ENCODE assay signal across 13 cellular contexts in genomic region chr21:15682977-15683376, GRCh38. TPM values are rescaled to one million over a fixed set of nuclear protein-coding genes. Genes with fewer than 3 reads are reported as not detected.
DNase-seq lines count a peak whose midpoint lies in the region; ATAC-seq, FAIRE-seq and TF ChIP-seq lines count a peak whose summit lies in the region.
"Had no signal": no experiment of that assay in that cellular context is flagged by ENCODE, and none has a peak within 500 bp of the region (broad histone marks: within the 10 kb centered on the region; RNA-seq: fewer than 3 reads in every experiment).

No MANE protein-coding gene starts in this region.

- TF ChIP-seq CTCF in activated CD8-positive, alpha-beta T cell treated with anti-CD3 and anti-CD28 coated beads for 36 hours (IDR thresholded peaks at IDR 0.05) = no peak
- TF ChIP-seq CTCF in PC-3 (conservative IDR thresholded peaks at IDR 0.05; ENCODE audit: low read depth, low read length) (no peak), fibroblast of lung (conservative IDR thresholded peaks at IDR 0.05 in 1 of 2, IDR thresholded peaks at IDR 0.05 in 1 of 2; ENCODE audit: low read depth in 1 of 2, low read length in 2 of 2) (no peak)

- peaks cover 10% of the 10 kb centered on the region for H3K4me1 Mint-ChIP-seq in activated CD8-positive, alpha-beta T cell treated with anti-CD3 and anti-CD28 coated beads for 36 hours (ENCODE audit: low read depth)
- peaks cover 13% of the 10 kb centered on the region for H3K4me1 Mint-ChIP-seq in activated CD8-positive, alpha-beta T cell treated with anti-CD3 and anti-CD28 coated beads, Interleukin-2, amount 10 ng/mL, durations not matched to agents 7 days and 5 days (ENCODE audit: low read depth)
- H3K4me1 Mint-ChIP-seq in activated CD4-positive, alpha-beta memory T cell treated with anti-CD3 and anti-CD28 coated beads, Interleukin-2, amount 10 ng/mL, durations not matched to agents 7 days and 5 days = peaks cover 11% of the 10 kb centered on the region

- H3K36me3 ChIP-seq in PC-3 (ENCODE audit: low read depth, low read length) (peaks cover 6% of the 10 kb centered on the region; the same call in 1 of the 2 replicates), fibroblast of lung (ENCODE audit: control insufficient read depth, insufficient read depth, low read length) (no peaks in the 10 kb centered on the region), small intestine (ENCODE audit: control insufficient read depth in 2 of 2, insufficient read depth in 2 of 2, low read length in 2 of 2) (no peaks in the 10 kb centered on the region)

- H4K20me1 ChIP-seq in PC-3 (ENCODE audit: low read length) (no peaks in the 10 kb centered on the region), fibroblast of lung (ENCODE audit: control insufficient read depth, extremely low read depth, insufficient read depth, low read length) (no peaks in the 10 kb centered on the region)

- ATAC-seq in activated CD8-positive, alpha-beta T cell treated with anti-CD3 and anti-CD28 coated beads for 36 hours = peak; percentile 27
- no peak for ATAC-seq in activated CD8-positive, alpha-beta T cell treated with anti-CD3 and anti-CD28 coated beads, Interleukin-2, amount 10 ng/mL, durations not matched to agents 7 days and 5 days
- ATAC-seq in PC-3 = peak; percentile 79

- no peaks in the 10 kb centered on the region for H3K27me3 ChIP-seq in PC-3 (ENCODE audit: low read length)
- H3K27me3 ChIP-seq in fibroblast of lung (ENCODE audit: control insufficient read depth, insufficient read depth, low read length) = no peaks in the 10 kb centered on the region
- H3K27me3 ChIP-seq in small intestine (ENCODE audit: control insufficient read depth in 2 of 2, insufficient read depth in 2 of 2, low read length in 2 of 2) = no peaks in the 10 kb centered on the region

- peak overlapping the region; percentile 83 for H3K27ac ChIP-seq in PC-3 (ENCODE audit: low read length)
- peak overlapping the region; percentile 49 for H3K27ac ChIP-seq in fibroblast of lung (ENCODE audit: insufficient read depth, low read length)
- no peak overlapping the region for H3K27ac ChIP-seq in small intestine (ENCODE audit: low read depth in 1 of 2, low read length in 1 of 2)

- peak overlapping the region; percentile 39 for H3K9ac ChIP-seq in PC-3 (ENCODE audit: low read length)
- no peak overlapping the region for H3K9ac ChIP-seq in fibroblast of lung (ENCODE audit: insufficient read depth, low read length)

- H3K4me3 ChIP-seq in PC-3 (ENCODE audit: low read length) = peak overlapping the region; percentile 8; the same call in 1 of the 2 replicates
- no peak overlapping the region for H3K4me3 ChIP-seq in fibroblast of lung (replicated peaks in 1 of 4; ENCODE audit: control extremely low read depth in 1 of 4, insufficient read depth in 1 of 4, low read depth in 3 of 4, low read length in 4 of 4)
- H3K4me3 ChIP-seq in small intestine (ENCODE audit: low read depth in 1 of 2, low read length in 2 of 2) = no peak overlapping the region

- DNase-seq in activated CD8-positive, alpha-beta T cell treated with anti-CD3 and anti-CD28 coated beads for 36 hours = no peak
- DNase-seq in activated CD8-positive, alpha-beta T cell treated with anti-CD3 and anti-CD28 coated beads, Interleukin-2, amount 10 ng/mL, durations not matched to agents 7 days and 5 days = no peak
- DNase-seq in PC-3 = peak; percentile 66
- peak; percentile 47 to 61 for DNase-seq in fibroblast of lung (ENCODE audit: low read depth in 2 of 2)
- no peak for DNase-seq in small intestine
- DNase-seq in activated CD4-positive, alpha-beta memory T cell treated with anti-CD3 and anti-CD28 coated beads, Interleukin-2, amount 10 ng/mL, durations not matched to agents 7 days and 5 days = no peak
- no peak for DNase-seq in HT-29 (ENCODE audit: low spot score)
- DNase-seq in RCC 7860 (ENCODE audit: low spot score) = no peak
- DNase-seq: ACHN; activated CD8-positive, alpha-beta memory T cell treated with anti-CD3 and anti-CD28 coated beads, Interleukin-2, amount 10 ng/mL, durations not matched to agents 7 days and 5 days; activated naive CD8-positive, alpha-beta T cell treated with anti-CD3 and anti-CD28 coated beads, Interleukin-2, amount 10 ng/mL, durations not matched to agents 7 days and 5 days; NCI-H146; stimulated activated CD4-positive, alpha-beta T cell treated with anti-CD3 and anti-CD28 coated beads, Interleukin-4, amount 100 ng/mL, for 24 hours had no signal

- H2AFZ ChIP-seq in PC-3 (ENCODE audit: low read length) = peak overlapping the region; percentile 54
- H2AFZ ChIP-seq in fibroblast of lung (ENCODE audit: low read length) = no peak overlapping the region

- H3K9me3 ChIP-seq in PC-3 (ENCODE audit: low read length) = peaks cover 9% of the 10 kb centered on the region; the same call in 1 of the 2 replicates
- no peaks in the 10 kb centered on the region for H3K9me3 ChIP-seq in fibroblast of lung (ENCODE audit: control insufficient read depth, insufficient read depth, low read depth, low read length)
- no peaks in the 10 kb centered on the region for H3K9me3 ChIP-seq in small intestine (ENCODE audit: control insufficient read depth, low read depth)

- CTCF ChIA-PET in activated CD8-positive, alpha-beta T cell treated with anti-CD3 and anti-CD28 coated beads for 36 hours (lab: Charles Lee) = interaction anchor here (0.8 kb wide), 1 partner anchor 13 kb away, joined by 3 read pairs; no protein-coding TSS in a partner anchor
- CTCF ChIA-PET in activated CD8-positive, alpha-beta T cell treated with anti-CD3 and anti-CD28 coated beads, Interleukin-2, amount 10 ng/mL, durations not matched to agents 7 days and 5 days (lab: Charles Lee) = no interaction called here
- CTCF ChIA-PET in PC-3 (lab: Charles Lee) = no interaction called here
- CTCF ChIA-PET in activated CD4-positive, alpha-beta memory T cell treated with anti-CD3 and anti-CD28 coated beads, Interleukin-2, amount 10 ng/mL, durations not matched to agents 7 days and 5 days (lab: Charles Lee) = no interaction called here

- peaks cover 43% of the 10 kb centered on the region for H3K4me1 ChIP-seq in PC-3 (ENCODE audit: insufficient read depth, low read length)
- peaks cover 6% of the 10 kb centered on the region for H3K4me1 ChIP-seq in fibroblast of lung (ENCODE audit: control insufficient read depth, extremely low read depth, insufficient read depth, low read length)
- H3K4me1 ChIP-seq in small intestine (ENCODE audit: control insufficient read depth in 2 of 2, insufficient read depth in 1 of 2, low read depth in 1 of 2, low read length in 1 of 2) = no peaks in the 10 kb centered on the region

- no peak overlapping the region for H3K4me3 Mint-ChIP-seq in activated CD8-positive, alpha-beta T cell treated with anti-CD3 and anti-CD28 coated beads for 36 hours
- H3K4me3 Mint-ChIP-seq in activated CD8-positive, alpha-beta T cell treated with anti-CD3 and anti-CD28 coated beads, Interleukin-2, amount 10 ng/mL, durations not matched to agents 7 days and 5 days = no peak overlapping the region
- no peak overlapping the region for H3K4me3 Mint-ChIP-seq in activated CD4-positive, alpha-beta memory T cell treated with anti-CD3 and anti-CD28 coated beads, Interleukin-2, amount 10 ng/mL, durations not matched to agents 7 days and 5 days
- H3K4me3 Mint-ChIP-seq: activated CD8-positive, alpha-beta memory T cell treated with anti-CD3 and anti-CD28 coated beads, Interleukin-2, amount 10 ng/mL, durations not matched to agents 7 days and 5 days had no signal

- peaks cover 7% of the 10 kb centered on the region for H3F3A ChIP-seq in PC-3 (ENCODE audit: low read length, unreplicated experiment)

- intact Hi-C loops in activated CD8-positive, alpha-beta T cell treated with anti-CD3 and anti-CD28 coated beads for 36 hours (cut with micrococcal nuclease) = no loop called here
- intact Hi-C loops in PC-3 (cut with micrococcal nuclease) = loop anchor here (2.0 kb wide), 2 partner anchors 46 to 90 kb away; partner anchors contain the start of gene USP25

- no TSS peak for BruUV-seq in PC-3 (replicated peaks; lab: Mats Ljungman, UMichigan)

- no peaks in the 10 kb centered on the region for H3K36me3 Mint-ChIP-seq in activated CD8-positive, alpha-beta T cell treated with anti-CD3 and anti-CD28 coated beads for 36 hours (ENCODE audit: low read depth)
- no peaks in the 10 kb centered on the region for H3K36me3 Mint-ChIP-seq in activated CD8-positive, alpha-beta T cell treated with anti-CD3 and anti-CD28 coated beads, Interleukin-2, amount 10 ng/mL, durations not matched to agents 7 days and 5 days (ENCODE audit: low read depth)
- no peaks in the 10 kb centered on the region for H3K36me3 Mint-ChIP-seq in activated CD4-positive, alpha-beta memory T cell treated with anti-CD3 and anti-CD28 coated beads, Interleukin-2, amount 10 ng/mL, durations not matched to agents 7 days and 5 days (ENCODE audit: low read depth)
- H3K36me3 Mint-ChIP-seq: activated naive CD8-positive, alpha-beta T cell treated with anti-CD3 and anti-CD28 coated beads, Interleukin-2, amount 10 ng/mL, durations not matched to agents 7 days and 5 days had no signal

- no peaks in the 10 kb centered on the region for H3K9me2 ChIP-seq in PC-3 (replicated peaks; ENCODE audit: low read length)

- H3K79me2 ChIP-seq in PC-3 (ENCODE audit: low read length) = no peaks in the 10 kb centered on the region
- no peaks in the 10 kb centered on the region for H3K79me2 ChIP-seq in fibroblast of lung (ENCODE audit: control insufficient read depth, insufficient read depth, low read length)

- H3K9me3 Mint-ChIP-seq in activated CD8-positive, alpha-beta T cell treated with anti-CD3 and anti-CD28 coated beads for 36 hours = no peaks in the 10 kb centered on the region
- H3K9me3 Mint-ChIP-seq in activated CD8-positive, alpha-beta T cell treated with anti-CD3 and anti-CD28 coated beads, Interleukin-2, amount 10 ng/mL, durations not matched to agents 7 days and 5 days (ENCODE audit: insufficient read depth) = no peaks in the 10 kb centered on the region
- H3K9me3 Mint-ChIP-seq in activated CD4-positive, alpha-beta memory T cell treated with anti-CD3 and anti-CD28 coated beads, Interleukin-2, amount 10 ng/mL, durations not matched to agents 7 days and 5 days = no peaks in the 10 kb centered on the region

- peak; percentile 59 for FAIRE-seq in small intestine (lab: Jason Lieb, UNC)
- no peak for FAIRE-seq in RCC 7860 (lab: Jason Lieb, UNC)

- H3K27ac Mint-ChIP-seq in activated CD8-positive, alpha-beta T cell treated with anti-CD3 and anti-CD28 coated beads for 36 hours = no peak overlapping the region
- H3K27ac Mint-ChIP-seq in activated CD8-positive, alpha-beta T cell treated with anti-CD3 and anti-CD28 coated beads, Interleukin-2, amount 10 ng/mL, durations not matched to agents 7 days and 5 days = no peak overlapping the region
- no peak overlapping the region for H3K27ac Mint-ChIP-seq in activated CD4-positive, alpha-beta memory T cell treated with anti-CD3 and anti-CD28 coated beads, Interleukin-2, amount 10 ng/mL, durations not matched to agents 7 days and 5 days

- POLR2A ChIA-PET in activated CD8-positive, alpha-beta T cell treated with anti-CD3 and anti-CD28 coated beads for 36 hours (lab: Charles Lee) = interaction anchor here (0.6 kb wide), 1 partner anchor 318 kb away, joined by 3 read pairs; no protein-coding TSS in a partner anchor
- POLR2A ChIA-PET in activated CD8-positive, alpha-beta T cell treated with anti-CD3 and anti-CD28 coated beads, Interleukin-2, amount 10 ng/mL, durations not matched to agents 7 days and 5 days (lab: Charles Lee) = no interaction called here
- POLR2A ChIA-PET in PC-3 (lab: Charles Lee; ENCODE audit: unreplicated experiment) = no interaction called here
- POLR2A ChIA-PET in activated CD4-positive, alpha-beta memory T cell treated with anti-CD3 and anti-CD28 coated beads, Interleukin-2, amount 10 ng/mL, durations not matched to agents 7 days and 5 days (lab: Charles Lee) = no interaction called here

- H3K27me3 Mint-ChIP-seq in activated CD8-positive, alpha-beta T cell treated with anti-CD3 and anti-CD28 coated beads for 36 hours = no peaks in the 10 kb centered on the region
- H3K27me3 Mint-ChIP-seq in activated CD8-positive, alpha-beta T cell treated with anti-CD3 and anti-CD28 coated beads, Interleukin-2, amount 10 ng/mL, durations not matched to agents 7 days and 5 days (ENCODE audit: low read depth) = no peaks in the 10 kb centered on the region
- H3K27me3 Mint-ChIP-seq in activated CD4-positive, alpha-beta memory T cell treated with anti-CD3 and anti-CD28 coated beads, Interleukin-2, amount 10 ng/mL, durations not matched to agents 7 days and 5 days = peaks cover 2% of the 10 kb centered on the region
- H3K27me3 Mint-ChIP-seq: activated CD8-positive, alpha-beta memory T cell treated with anti-CD3 and anti-CD28 coated beads, Interleukin-2, amount 10 ng/mL, durations not matched to agents 7 days and 5 days; activated naive CD8-positive, alpha-beta T cell treated with anti-CD3 and anti-CD28 coated beads, Interleukin-2, amount 10 ng/mL, durations not matched to agents 7 days and 5 days had no signal

- WGBS in small intestine, 3 donors = 32 to 35% (median 32%) methylated on average over 2 of the region's 2 CpGs

- H3K4me2 ChIP-seq in PC-3 (ENCODE audit: low read length) (peak overlapping the region; percentile 62), fibroblast of lung (ENCODE audit: extremely low read depth, insufficient read depth, low read length) (no peak overlapping the region)

RNA-seq across cellular contexts. Expression of gene USP25, which starts 46.8 kb away (rescaled TPM):
- total RNA-seq in activated CD8-positive, alpha-beta T cell treated with anti-CD3 and anti-CD28 coated beads for 36 hours = 10 to 100 TPM; 34.1 to 34.6 TPM
- total RNA-seq in activated CD8-positive, alpha-beta T cell treated with anti-CD3 and anti-CD28 coated beads, Interleukin-2, amount 10 ng/mL, durations not matched to agents 7 days and 5 days = 10 to 100 TPM; 51.1 to 54.2 TPM
- total RNA-seq in PC-3 (2014; rRNA removed) = 28.3 and 54.4 TPM in 2 replicates
- 47.5 and 65.7 TPM in 2 replicates for total RNA-seq in fibroblast of lung
- 31.3 and 40.6 TPM in 2 replicates for polyA plus RNA-seq in fibroblast of lung
- polyA plus RNA-seq in fibroblast of lung (2012) = 21.7 and 25.8 TPM in 2 replicates
- polyA minus RNA-seq in fibroblast of lung (ENCODE audit: low replicate concordance) = 5.2 and 20.1 TPM in 2 replicates
- polyA plus RNA-seq in small intestine = 1 to 10 TPM; 8.1 to 9.1 (median 8.6) TPM
- total RNA-seq in activated CD4-positive, alpha-beta memory T cell treated with anti-CD3 and anti-CD28 coated beads, Interleukin-2, amount 10 ng/mL, durations not matched to agents 7 days and 5 days = 10 to 100 TPM; 53.5 to 61.0 TPM
- 9.9 and 13.3 TPM in 2 replicates for total RNA-seq in HT-29 (2014; rRNA removed; shearing (Covaris generic))

Comparison
In these comparisons a context has a peak if more than half of its experiments do, and no peak if none do; other contexts are left out.
1. DNase-seq: peak in PC-3 (single experiment) and fibroblast of lung (2 of 2); none in activated CD8-positive, alpha-beta T cell treated with anti-CD3 and anti-CD28 coated beads for 36 hours (single experiment), activated CD8-positive, alpha-beta T cell treated with anti-CD3 and anti-CD28 coated beads, Interleukin-2, amount 10 ng/mL, durations not matched to agents 7 days and 5 days (single experiment), small intestine (single experiment), activated CD4-positive, alpha-beta memory T cell treated with anti-CD3 and anti-CD28 coated beads, Interleukin-2, amount 10 ng/mL, durations not matched to agents 7 days and 5 days (single experiment), HT-29 (single experiment) and RCC 7860 (single experiment).
2. H3K27ac ChIP-seq: peak in PC-3 (single experiment) and fibroblast of lung (single experiment); none in small intestine (0 of 2).